ENCODE assay signal across 11 cellular contexts in genomic region chr1:29196863-29197589, GRCh38. TPM values are rescaled to one million over a fixed set of nuclear protein-coding genes. Genes with fewer than 3 reads are reported as not detected.
DNase-seq lines count a peak whose midpoint lies in the region; ATAC-seq, FAIRE-seq and TF ChIP-seq lines count a peak whose summit lies in the region.
"Had no signal": no experiment of that assay in that cellular context is flagged by ENCODE, and none has a peak within 500 bp of the region (broad histone marks: within the 10 kb centered on the region; RNA-seq: fewer than 3 reads in every experiment).

No MANE protein-coding gene starts in this region.

- H2BK20ac ChIP-seq in H9 (ENCODE audit: low read depth, low read length, poor library complexity, severe bottlenecking) = no peak overlapping the region

- H3K18ac ChIP-seq in trophoblast cell (ENCODE audit: low read length) (no peak overlapping the region), H9 (ENCODE audit: insufficient read length, low read depth, low read length) (no peak overlapping the region)

- H2AFZ ChIP-seq in trophoblast cell (ENCODE audit: insufficient read depth, low read length, poor library complexity) (no peak overlapping the region), H9 (ENCODE audit: low read length) (no peak overlapping the region)

- no peaks in the 10 kb centered on the region for H4K20me1 ChIP-seq in H9 (ENCODE audit: control insufficient read depth, insufficient read depth, insufficient read length)

- H4K91ac ChIP-seq in trophoblast cell (ENCODE audit: low read depth, low read length) = no peak overlapping the region
- no peak overlapping the region for H4K91ac ChIP-seq in H9 (ENCODE audit: insufficient read length, low read depth, low read length)

- H3T11ph ChIP-seq in H9 (ENCODE audit: low read length) = no peak overlapping the region

- peaks cover 23 to 41% of the 10 kb centered on the region in 2 experiments for H3K36me3 ChIP-seq in trophoblast cell (ENCODE audit: control insufficient read depth in 1 of 2, insufficient read depth in 2 of 2, low read length in 2 of 2)

- H4K12ac ChIP-seq in trophoblast cell (ENCODE audit: low read depth, low read length) = no peak overlapping the region

- H3K9me3 Mint-ChIP-seq in H9 = no peaks in the 10 kb centered on the region
- H3K9me3 Mint-ChIP-seq: activated B cell treated with CpG ODN at 0.5 μM for 24 hours; activated T-cell treated with anti-CD3 and anti-CD28 coated beads, Interleukin-2, amount 50 U/mL, for 4 hours had no signal

- H3K79me2 ChIP-seq in trophoblast cell (ENCODE audit: control insufficient read depth, insufficient read depth, low read length, poor library complexity) = no peaks in the 10 kb centered on the region
- no peaks in the 10 kb centered on the region for H3K79me2 ChIP-seq in H9 (ENCODE audit: insufficient read depth, low read length)

- H3K27me3 ChIP-seq in trophoblast cell (ENCODE audit: insufficient read depth, low read length) (no peaks in the 10 kb centered on the region), H9 (ENCODE audit: insufficient read depth, low read length) (no peaks in the 10 kb centered on the region)

- no peak overlapping the region for H4K8ac ChIP-seq in trophoblast cell (ENCODE audit: low read depth, low read length)
- H4K8ac ChIP-seq in H9 (replicated peaks; ENCODE audit: insufficient read length, low read depth, low read length) = no peak overlapping the region

- H2BK120ac ChIP-seq in trophoblast cell (ENCODE audit: insufficient read depth, low read length, poor library complexity) (no peak overlapping the region), H9 (ENCODE audit: low read depth, low read length, poor library complexity, severe bottlenecking) (no peak overlapping the region)

- H3K36me3 Mint-ChIP-seq in H9 (ENCODE audit: insufficient read depth in 1 of 3, low read depth in 3 of 3) = peaks cover 16 to 54% (median 52%) of the 10 kb centered on the region in 3 experiments; a peak in 6 of 7 replicates

- no peaks in the 10 kb centered on the region for H3K27me3 Mint-ChIP-seq in H9 (ENCODE audit: low read depth)
- H3K27me3 Mint-ChIP-seq: activated B cell treated with CpG ODN at 0.5 μM for 24 hours had no signal

- H3K79me1 ChIP-seq in trophoblast cell (ENCODE audit: low read length) = peaks cover 6% of the 10 kb centered on the region
- no peaks in the 10 kb centered on the region for H3K79me1 ChIP-seq in H9 (ENCODE audit: insufficient read depth, low read depth, low read length, poor library complexity, severe bottlenecking)

- H4K5ac ChIP-seq in H9 (ENCODE audit: insufficient read length, low read depth, low read length) = no peak overlapping the region

- peak overlapping the region in 1 of 3 experiments; percentile 39; a peak in 1 of 7 replicates for H3K27ac Mint-ChIP-seq in H9
- H3K27ac Mint-ChIP-seq: activated B cell treated with CpG ODN at 0.5 μM for 24 hours had no signal

- FAIRE-seq in RCC 7860 (lab: Jason Lieb, UNC) = no peak

- TF ChIP-seq CTCF in H9 (conservative IDR thresholded peaks at IDR 0.05) = no peak

- H3K9me3 ChIP-seq in trophoblast cell (ENCODE audit: insufficient read depth, low read depth, low read length) (no peaks in the 10 kb centered on the region), H9 (ENCODE audit: control insufficient read depth, low read depth, low read length) (no peaks in the 10 kb centered on the region)

- WGBS in trophoblast cell (ENCODE audit: extremely low coverage, insufficient coverage, insufficient read length) = no CpG with 5 or more reads among the region's 7 CpGs
- WGBS in H9 (ENCODE audit: extremely low coverage, insufficient read length, low lambda C conversion rate) = no CpG with 5 or more reads among the region's 7 CpGs

- ATAC-seq in HG03571 (IDR thresholded peaks at IDR 0.05; ENCODE audit: unreplicated experiment) (no peak), HG03432 (IDR thresholded peaks at IDR 0.05; ENCODE audit: unreplicated experiment) (no peak), HG02938 (IDR thresholded peaks at IDR 0.05; ENCODE audit: unreplicated experiment) (no peak)

- peaks cover 13 to 19% of the 10 kb centered on the region in 2 experiments for H3K4me1 ChIP-seq in trophoblast cell (ENCODE audit: control insufficient read depth in 1 of 2, insufficient read depth in 2 of 2, low read length in 2 of 2)
- no peaks in the 10 kb centered on the region for H3K4me1 ChIP-seq in H9 (ENCODE audit: insufficient read depth, low read length)

- no peak overlapping the region for H2BK5ac ChIP-seq in trophoblast cell (ENCODE audit: low read depth, low read length, poor library complexity)
- no peak overlapping the region for H2BK5ac ChIP-seq in H9 (ENCODE audit: insufficient read length, low read length)

- H3K14ac ChIP-seq in trophoblast cell (ENCODE audit: low read length) (no peak overlapping the region), H9 (ENCODE audit: insufficient read depth, low read length) (no peak overlapping the region)

- no peak overlapping the region for H3K4me3 Mint-ChIP-seq in H9
- H3K4me3 Mint-ChIP-seq: activated B cell treated with CpG ODN at 0.5 μM for 24 hours; activated T-cell treated with anti-CD3 and anti-CD28 coated beads, Interleukin-2, amount 50 U/mL, for 4 hours had no signal

- H3K9ac ChIP-seq in trophoblast cell (ENCODE audit: low read length) (no peak overlapping the region), H9 (ENCODE audit: extremely low read depth, insufficient read length, low read length) (no peak overlapping the region)

- H3K4me3 ChIP-seq in trophoblast cell (ENCODE audit: low read depth, low read length) = no peak overlapping the region

- peaks cover 0 to 4% of the 10 kb centered on the region in 2 experiments; a peak in 1 of 4 replicates for H3K4me1 Mint-ChIP-seq in H9
- H3K4me1 Mint-ChIP-seq: activated B cell treated with CpG ODN at 0.5 μM for 24 hours had no signal

- DNase-seq in ELR (ENCODE audit: low read depth) (peak; percentile 84), RCC 7860 (ENCODE audit: low spot score) (peak; percentile 14), fibroblast of gingiva (ENCODE audit: low read depth) (peak; percentile 80), trophoblast cell (peak; percentile 86 to 90), H9 (no peak)
- DNase-seq: activated B cell treated with CpG ODN at 0.5 μM for 24 hours; activated T-cell treated with anti-CD3 and anti-CD28 coated beads, Interleukin-2, amount 50 U/mL, for 4 hours; NCI-H1417 treated with DMSO at 0.1 percent for 48 hours had no signal

- no peak overlapping the region for H3K56ac ChIP-seq in H9 (ENCODE audit: insufficient read length, low read depth, low read length)

- no peak overlapping the region for H2BK15ac ChIP-seq in H9 (ENCODE audit: low read depth, low read length)

- H3K27ac ChIP-seq in trophoblast cell (ENCODE audit: low read depth, low read length) = peak overlapping the region; percentile 35
- H3K27ac ChIP-seq in H9 (ENCODE audit: insufficient read length, low read depth, low read length) = no peak overlapping the region

- H2BK12ac ChIP-seq in trophoblast cell (ENCODE audit: low read length) = no peak overlapping the region
- no peak overlapping the region for H2BK12ac ChIP-seq in H9 (ENCODE audit: insufficient read length, low read depth, low read length)

- no peak overlapping the region for H3K4me2 ChIP-seq in trophoblast cell (ENCODE audit: low read length)
- H3K4me2 ChIP-seq in H9 (ENCODE audit: insufficient read depth, insufficient read length, low read length) = no peak overlapping the region

- H3K4ac ChIP-seq in trophoblast cell (ENCODE audit: low read depth, low read length) (no peak overlapping the region), H9 (ENCODE audit: low read depth, low read length) (no peak overlapping the region)

- H3K23me2 ChIP-seq in H9 (ENCODE audit: insufficient read length, low read depth, low read length, poor library complexity, severe bottlenecking) = no peaks in the 10 kb centered on the region

- H2AK5ac ChIP-seq in trophoblast cell (ENCODE audit: low read length) = no peak overlapping the region
- H2AK5ac ChIP-seq in H9 (ENCODE audit: insufficient read length, low read length) = no peak overlapping the region

- no peak overlapping the region for H3K23ac ChIP-seq in trophoblast cell (ENCODE audit: low read length)
- H3K23ac ChIP-seq in H9 (ENCODE audit: insufficient read length, low read depth, low read length) = no peak overlapping the region

RNA-seq across cellular contexts. Expression of gene SRSF4, which starts 15.3 kb away (rescaled TPM):
- 84.2 and 87.4 TPM in 2 replicates for polyA plus RNA-seq in trophoblast cell (2013)
- 89.8 and 90.6 TPM in 2 replicates for total RNA-seq in H9 (2021)

RNA-seq across cellular contexts. Expression of gene MECR, which starts 33.7 kb away (rescaled TPM):
- 17.6 and 18.9 TPM in 2 replicates for polyA plus RNA-seq in trophoblast cell (2013)
- 25.8 and 30.9 TPM in 2 replicates for total RNA-seq in H9 (2021)

RNA-seq across cellular contexts. Expression of gene PTPRU, which starts 39.3 kb away (rescaled TPM):
- polyA plus RNA-seq in trophoblast cell (2013) = 33.5 and 35.1 TPM in 2 replicates
- total RNA-seq in H9 (2021) = 45.0 and 45.5 TPM in 2 replicates
